In genomic region chr4:38056024-38056685, GRCh38 we compare ENCODE assay signal across 16 cellular contexts.
DNase-seq lines count a peak whose midpoint lies in the region; ATAC-seq and TF ChIP-seq lines count a peak whose summit lies in the region.
"Had no signal": no experiment of that assay in that cellular context is flagged by ENCODE, and none has a peak within 500 bp of the region (broad histone marks: within the 10 kb centered on the region; RNA-seq: fewer than 3 reads in every experiment).

No MANE protein-coding gene starts in this region.

- H3K36me3 ChIP-seq in heart left ventricle (peaks cover 0 to 78% (median 60%) of the 10 kb centered on the region in 9 donors), Karpas-422 (ENCODE audit: insufficient read depth, low read length) (no peaks in the 10 kb centered on the region)

- H3K27ac ChIP-seq in heart left ventricle (peak overlapping the region in 11 of 12 donors; percentile 18 to 82 (median 72)), Karpas-422 (ENCODE audit: low read length) (no peak overlapping the region)
- H3K27ac ChIP-seq: foreskin keratinocyte, KMS-11 had no signal

- H3K79me2 ChIP-seq in Karpas-422 (ENCODE audit: low read length), result no peaks in the 10 kb centered on the region

- no peak overlapping the region for H2AFZ ChIP-seq in Karpas-422 (ENCODE audit: low read length)

- H3K9me3 Mint-ChIP-seq in naive B cell (no peaks in the 10 kb centered on the region), type B pancreatic cell (no peaks in the 10 kb centered on the region)
- H3K9me3 Mint-ChIP-seq: stimulated activated naive CD8-positive, alpha-beta T cell treated with anti-CD3 and anti-CD28 coated beads, Interleukin-15, Interleukin-2, amounts not matched to agents 100 ng/mL and 50 ng/mL, for 24 hours; WTC11 had no signal

- H3K4me1 ChIP-seq in heart left ventricle (peaks cover 0 to 39% (median 22%) of the 10 kb centered on the region in 12 donors), Karpas-422 (ENCODE audit: low read length) (peaks cover 37% of the 10 kb centered on the region)
- H3K4me1 ChIP-seq: foreskin keratinocyte had no signal

- intact Hi-C loops in heart left ventricle (cut with DNase I), result loop anchor here in 1 of 10 donors (5.0 kb wide), 1 partner anchor 676 kb away; no protein-coding TSS in a partner anchor

- ATAC-seq in heart left ventricle (peak; percentile 36 to 64 (median 50)), naive B cell (ENCODE audit: low read depth in 2 of 2) (no peak), HG02642 (IDR thresholded peaks at IDR 0.05; ENCODE audit: poor library complexity, unreplicated experiment) (no peak)
- ATAC-seq: foreskin keratinocyte had no signal

- H3K9me2 ChIP-seq in Karpas-422 (replicated peaks; ENCODE audit: insufficient read depth, low read length), result no peaks in the 10 kb centered on the region

- H3K9me3 ChIP-seq in heart left ventricle, result no peaks in the 10 kb centered on the region
- H3K9me3 ChIP-seq in Karpas-422 (ENCODE audit: low read length), result no peaks in the 10 kb centered on the region
- H3K9me3 ChIP-seq: Peyer's patch had no signal

- H3K4me3 Mint-ChIP-seq in naive B cell (no peak overlapping the region), type B pancreatic cell (no peak overlapping the region)
- H3K4me3 Mint-ChIP-seq: B cell; stimulated activated naive CD8-positive, alpha-beta T cell treated with anti-CD3 and anti-CD28 coated beads, Interleukin-15, Interleukin-2, amounts not matched to agents 100 ng/mL and 50 ng/mL, for 24 hours; WTC11 had no signal

- no peak for TF ChIP-seq POLR2A in heart left ventricle (IDR thresholded peaks at IDR 0.05)

- no peak overlapping the region for H3K9ac ChIP-seq in Karpas-422 (ENCODE audit: low read length)
- H3K9ac ChIP-seq: KMS-11 had no signal

- WGBS in heart left ventricle, 4 donors, result 42 to 58% (median 48%) methylated on average over 9 to 10 of the region's 10 CpGs

- H3K27me3 ChIP-seq in heart left ventricle, result no peaks in the 10 kb centered on the region
- H3K27me3 ChIP-seq in Karpas-422 (ENCODE audit: low read length), result no peaks in the 10 kb centered on the region
- H3K27me3 ChIP-seq: foreskin keratinocyte, Peyer's patch had no signal

- H3K27me3 Mint-ChIP-seq in naive B cell, result no peaks in the 10 kb centered on the region
- H3K27me3 Mint-ChIP-seq in type B pancreatic cell, result no peaks in the 10 kb centered on the region
- H3K27me3 Mint-ChIP-seq: B cell; stimulated activated naive CD8-positive, alpha-beta T cell treated with anti-CD3 and anti-CD28 coated beads, Interleukin-15, Interleukin-2, amounts not matched to agents 100 ng/mL and 50 ng/mL, for 24 hours had no signal

- no peak overlapping the region for H3K4me2 ChIP-seq in Karpas-422 (ENCODE audit: low read depth, low read length, poor library complexity, severe bottlenecking)
- H3K4me2 ChIP-seq: KMS-11 had no signal

- H3K27ac Mint-ChIP-seq in naive B cell, result peak overlapping the region in 5 of 6 donors; percentile 53 to 85 (median 74)
- peak overlapping the region; percentile 16 for H3K27ac Mint-ChIP-seq in type B pancreatic cell
- H3K27ac Mint-ChIP-seq: B cell; stimulated activated naive CD8-positive, alpha-beta T cell treated with anti-CD3 and anti-CD28 coated beads, Interleukin-15, Interleukin-2, amounts not matched to agents 100 ng/mL and 50 ng/mL, for 24 hours; WTC11 had no signal

- no peak for TF ChIP-seq CTCF in heart left ventricle (IDR thresholded peaks at IDR 0.05)
- no peak for TF ChIP-seq CTCF in type B pancreatic cell (conservative IDR thresholded peaks at IDR 0.05)

- H3K4me3 ChIP-seq in heart left ventricle, result peak overlapping the region in 4 of 12 donors; percentile 6 to 15 (median 8)
- H3K4me3 ChIP-seq in Karpas-422 (ENCODE audit: low read length), result no peak overlapping the region
- H3K4me3 ChIP-seq: Peyer's patch had no signal

- H4K20me1 ChIP-seq in Karpas-422 (ENCODE audit: insufficient read depth, low read depth, low read length), result no peaks in the 10 kb centered on the region

- H3K4me1 Mint-ChIP-seq in naive B cell (no peaks in the 10 kb centered on the region), type B pancreatic cell (ENCODE audit: unreplicated experiment) (peaks cover 32% of the 10 kb centered on the region)
- H3K4me1 Mint-ChIP-seq: WTC11 had no signal

- peaks cover 17 to 24% of the 10 kb centered on the region in 2 donors for H3K36me3 Mint-ChIP-seq in naive B cell
- H3K36me3 Mint-ChIP-seq in type B pancreatic cell, result peaks cover 24% of the 10 kb centered on the region

- peak; percentile 80 for DNase-seq in dermis blood vessel endothelial cell
- peak in 2 of 5 donors; percentile 43 to 50 for DNase-seq in heart left ventricle
- DNase-seq in naive B cell, result no peak
- no peak for DNase-seq in type B pancreatic cell (ENCODE audit: extremely low spot score, unreplicated experiment)
- no peak for DNase-seq in Karpas-422
- no peak for DNase-seq in NCI-H774 (lab: John Stamatoyannopoulos, UW)
- DNase-seq: foreskin keratinocyte, midbrain, NCI-H1105 treated with DMSO at 0.1 percent for 48 hours, Peyer's patch, SW 1271 had no signal

Comparison
In these comparisons a context has a peak if more than half of its experiments do, and no peak if none do; other contexts are left out.
1. ATAC-seq: peak in heart left ventricle (4 of 4); none in naive B cell (0 of 2) and HG02642 (single experiment).